Comparison of ENCODE assay signal across 9 cellular contexts in genomic region chr4:78645853-78646757, GRCh38.
DNase-seq lines count a peak whose midpoint lies in the region; ATAC-seq and TF ChIP-seq lines count a peak whose summit lies in the region.
"Had no signal": no experiment of that assay in that cellular context is flagged by ENCODE, and none has a peak within 500 bp of the region (broad histone marks: within the 10 kb centered on the region; RNA-seq: fewer than 3 reads in every experiment).

No MANE protein-coding gene starts in this region.

- H3K9me3 ChIP-seq in tibial artery (no peaks in the 10 kb centered on the region), Caco-2 (no peaks in the 10 kb centered on the region)

- H3K36me3 Mint-ChIP-seq in Caco-2 (ENCODE audit: insufficient read depth, unreplicated experiment) = no peaks in the 10 kb centered on the region

- TF ChIP-seq CTCF in coronary artery (IDR thresholded peaks at IDR 0.05) (no peak), tibial artery (IDR thresholded peaks at IDR 0.05) (no peak), Caco-2 (IDR thresholded peaks at IDR 0.05; ENCODE audit: insufficient read depth in 1 of 2, low read depth in 1 of 2, low read length in 1 of 2, severe bottlenecking in 1 of 2, unreplicated experiment in 1 of 2) (no peak)

- no peaks in the 10 kb centered on the region for H3K9me3 Mint-ChIP-seq in Caco-2 (ENCODE audit: unreplicated experiment)
- H3K9me3 Mint-ChIP-seq: T-helper 1 cell treated with Interleukin-12 subunit alpha and Interleukin-12 subunit beta and Interleukin-4 antibody, amounts not matched to agents 30 μg/mL and 1 μg/mL, for 36 hours had no signal

- peak overlapping the region; percentile 82 to 83 for H3K27ac ChIP-seq in coronary artery
- peak overlapping the region; percentile 52 to 72 for H3K27ac ChIP-seq in tibial artery

- POLR2A ChIA-PET in Caco-2 (lab: Charles Lee) = no interaction called here

- H3K4me3 Mint-ChIP-seq in Caco-2 (ENCODE audit: unreplicated experiment) = no peak overlapping the region
- H3K4me3 Mint-ChIP-seq: T-helper 1 cell treated with Interleukin-12 subunit alpha and Interleukin-12 subunit beta and Interleukin-4 antibody, amounts not matched to agents 30 μg/mL and 1 μg/mL, for 36 hours had no signal

- intact Hi-C loops in tibial artery (cut with DNase I; ENCODE audit: low total_unique reads) (loop anchor here (10.0 kb wide), 1 partner anchor 129 kb away; the partner anchor contains the start of gene BMP2K), Caco-2 (cut with micrococcal nuclease; ENCODE audit: unreplicated experiment) (loop anchor here (2.0 kb wide), 1 partner anchor 15 kb away; no protein-coding TSS in a partner anchor)

- no peaks in the 10 kb centered on the region for H3K27me3 Mint-ChIP-seq in Caco-2 (ENCODE audit: insufficient read depth, unreplicated experiment)

- H3K4me1 ChIP-seq in tibial artery (peaks cover 0 to 24% (median 14%) of the 10 kb centered on the region in 4 donors), Caco-2 (peaks cover 7% of the 10 kb centered on the region)

- peak; percentile 50 to 56 for DNase-seq in NCI-H446 (lab: John Stamatoyannopoulos, UW)
- peak; percentile 84 for DNase-seq in coronary artery (ENCODE audit: low spot score)
- DNase-seq in lung microvascular endothelial cell (ENCODE audit: low read depth in 2 of 2) = peak; percentile 91 to 92
- DNase-seq in tibial artery = peak; percentile 89 to 91
- DNase-seq in NK-92 treated with Interleukin-12 subunit alpha and Interleukin-12 subunit beta, amount 100 ng/mL, for 24 hours (lab: John Stamatoyannopoulos, UW) = no peak
- no peak for DNase-seq in Caco-2

- H3K4me3 ChIP-seq in coronary artery (peak overlapping the region; percentile 50), tibial artery (peak overlapping the region; percentile 3 to 6), Caco-2 (ENCODE audit: low read depth, low read length) (no peak overlapping the region)

- CTCF ChIA-PET in Caco-2 (lab: Charles Lee) = interaction anchor here (0.6 to 1.5 kb wide), 2 partner anchors 25 to 130 kb away, joined by 4 to 9 read pairs; partner anchors contain the start of gene BMP2K

- ATAC-seq in GM21381 (IDR thresholded peaks at IDR 0.05; ENCODE audit: unreplicated experiment) = peak; percentile 52
- no peak for ATAC-seq in HG03460 (IDR thresholded peaks at IDR 0.05; ENCODE audit: unreplicated experiment)

- peaks cover 28% of the 10 kb centered on the region for H3K4me1 Mint-ChIP-seq in Caco-2 (ENCODE audit: low read depth, unreplicated experiment)

- no TSS peak for BruUV-seq in Caco-2 (replicated peaks; lab: Mats Ljungman, UMichigan)

- no peak overlapping the region for H3K27ac Mint-ChIP-seq in Caco-2 (ENCODE audit: unreplicated experiment)
- H3K27ac Mint-ChIP-seq: T-helper 1 cell treated with Interleukin-12 subunit alpha and Interleukin-12 subunit beta and Interleukin-4 antibody, amounts not matched to agents 30 μg/mL and 1 μg/mL, for 36 hours had no signal

- H3K27me3 ChIP-seq in tibial artery (no peaks in the 10 kb centered on the region), Caco-2 (replicated peaks; ENCODE audit: control insufficient read depth, insufficient read depth, low read length) (no peaks in the 10 kb centered on the region)

- H3K36me3 ChIP-seq in tibial artery (no peaks in the 10 kb centered on the region), Caco-2 (ENCODE audit: control insufficient read depth, insufficient read depth, low read length) (no peaks in the 10 kb centered on the region)

Comparison
In these comparisons a context has a peak if more than half of its experiments do, and no peak if none do; other contexts are left out.
1. DNase-seq: peak in NCI-H446 (2 of 2), coronary artery (single experiment), lung microvascular endothelial cell (2 of 2) and tibial artery (2 of 2); none in NK-92 treated with Interleukin-12 subunit alpha and Interleukin-12 subunit beta, amount 100 ng/mL, for 24 hours (single experiment) and Caco-2 (0 of 2).